Comparison of ENCODE assay signal across 8 cellular contexts in genomic region chr9:129945314-129945713, GRCh38.
DNase-seq lines count a peak whose midpoint lies in the region; ATAC-seq, FAIRE-seq and TF ChIP-seq lines count a peak whose summit lies in the region.

No MANE protein-coding gene starts in this region.

- H3K27me3 ChIP-seq in osteoblast (ENCODE audit: insufficient read depth, low read length): no peaks in the 10 kb centered on the region

- H3K27me3 Mint-ChIP-seq in central memory CD8-positive, alpha-beta T cell: no peaks in the 10 kb centered on the region

- no peaks in the 10 kb centered on the region for H3K9me3 Mint-ChIP-seq in central memory CD8-positive, alpha-beta T cell

- H3K9me3 ChIP-seq in osteoblast (ENCODE audit: low read depth, low read length): peaks cover 2% of the 10 kb centered on the region

- H3K27ac ChIP-seq in osteoblast (ENCODE audit: low read depth, low read length): no peak overlapping the region

- H3K79me2 ChIP-seq in osteoblast (ENCODE audit: insufficient read depth, low read length): no peaks in the 10 kb centered on the region

- TF ChIP-seq CTCF in osteoblast (IDR thresholded peaks at IDR 0.05; ENCODE audit: extremely low read depth, low read depth, low read length): no peak

- DNase-seq in CD1c-positive myeloid dendritic cell (ENCODE audit: extremely low spot score) (peak; percentile 77), MV-4-11 (lab: John Stamatoyannopoulos, UW) (peak; percentile 79), osteoblast (ENCODE audit: insufficient read length, low spot score, missing footprints) (peak; percentile 8), NCI-H2171 (lab: John Stamatoyannopoulos, UW) (no peak), NCI-H748 (lab: John Stamatoyannopoulos, UW; ENCODE audit: unreplicated experiment) (no peak), H54 (ENCODE audit: insufficient read length, low spot score) (no peak)
- DNase-seq in central memory CD8-positive, alpha-beta T cell (ENCODE audit: low spot score in 2 of 2): no peak

- peaks cover 37% of the 10 kb centered on the region for H3K4me1 Mint-ChIP-seq in central memory CD8-positive, alpha-beta T cell

- FAIRE-seq in H54 (lab: Jason Lieb, UNC): no peak

- H3K4me3 ChIP-seq in osteoblast (ENCODE audit: insufficient read depth, low read length): no peak overlapping the region

- H2AFZ ChIP-seq in osteoblast (ENCODE audit: low read length): no peak overlapping the region

- no peak overlapping the region for H3K4me2 ChIP-seq in osteoblast (ENCODE audit: insufficient read depth, low read length)

- TF ChIP-seq POLR2A in H54 (IDR thresholded peaks at IDR 0.05; ENCODE audit: low read depth, low read length): no peak

- H3K4me3 Mint-ChIP-seq in central memory CD8-positive, alpha-beta T cell: peak overlapping the region; percentile 48

- no peaks in the 10 kb centered on the region for H3K4me1 ChIP-seq in osteoblast (ENCODE audit: insufficient read depth, low read length)

- H4K20me1 ChIP-seq in osteoblast (ENCODE audit: insufficient read depth, low read length): no peaks in the 10 kb centered on the region

- H3K27ac Mint-ChIP-seq in central memory CD8-positive, alpha-beta T cell (ENCODE audit: low read depth): peak overlapping the region; percentile 89

- peaks cover 38% of the 10 kb centered on the region for H3K36me3 Mint-ChIP-seq in central memory CD8-positive, alpha-beta T cell (ENCODE audit: insufficient read depth)

- H3K36me3 ChIP-seq in osteoblast (ENCODE audit: insufficient read depth, low read length): peaks cover 10% of the 10 kb centered on the region

- peak; percentile 79 for ATAC-seq in central memory CD8-positive, alpha-beta T cell (replicated peaks; ENCODE audit: extremely low read depth, poor library complexity, severe bottlenecking)
- no peak for ATAC-seq in HG03039 (IDR thresholded peaks at IDR 0.05; ENCODE audit: unreplicated experiment)

Comparison
In these comparisons a context has a peak if more than half of its experiments do, and no peak if none do; other contexts are left out.
1. DNase-seq: peak in CD1c-positive myeloid dendritic cell (single experiment), MV-4-11 (single experiment) and osteoblast (single experiment); none in central memory CD8-positive, alpha-beta T cell (0 of 2), NCI-H2171 (single experiment), NCI-H748 (single experiment) and H54 (single experiment).